In genomic region chr9:5518061-5518936, GRCh38 we compare ENCODE assay signal across 1 cellular context.
TF ChIP-seq lines count a peak whose summit lies in the region.

No MANE protein-coding gene starts in this region.

TF ChIP-seq in GM12878, 131 proteins besides CTCF, POLR2A, EP300 and RAD21 (continued from another document):
- TF ChIP-seq MXI1 (IDR thresholded peaks at IDR 0.05; ENCODE audit: low read depth, low read length) (no peak), JUNB (IDR thresholded peaks at IDR 0.05) (peak; percentile 67), ZNF622 (IDR thresholded peaks at IDR 0.05) (no peak), ATF2 (IDR thresholded peaks at IDR 0.05; ENCODE audit: low read length) (0 out of 2 replicates have a peak, but pooled peaks have one; percentile 56), SKIL (IDR thresholded peaks at IDR 0.05; ENCODE audit: low read depth, poor library complexity, severe bottlenecking) (peak; percentile 15), NKRF (conservative IDR thresholded peaks at IDR 0.05) (0 out of 2 replicates have a peak, but pooled peaks have one; percentile 33), ZBTB4 (CRISPR knock-in tag; IDR thresholded peaks at IDR 0.05) (no peak), EED (IDR thresholded peaks at IDR 0.05; ENCODE audit: low read depth) (peak; percentile 26; the same call in 1 of the 2 replicates), PRDM15 (CRISPR knock-in tag; IDR thresholded peaks at IDR 0.05) (no peak), BCL11A (IDR thresholded peaks at IDR 0.05; ENCODE audit: low read depth, low read length) (0 out of 2 replicates have a peak, but pooled peaks have one; percentile 9), NFIC (IDR thresholded peaks at IDR 0.05; ENCODE audit: low read depth, low read length) (no peak), ZNF274 (IDR thresholded peaks at IDR 0.05; ENCODE audit: insufficient read depth, insufficient read length) (no peak), BHLHE40 (IDR thresholded peaks at IDR 0.05; ENCODE audit: borderline replicate concordance in 1 of 2, low read depth in 2 of 2, low read length in 1 of 2) (no peak), ZBED1 (IDR thresholded peaks at IDR 0.05; ENCODE audit: borderline replicate concordance) (0 out of 2 replicates have a peak, but pooled peaks have one; percentile 27), STAT1 (conservative IDR thresholded peaks at IDR 0.05) (no peak), IKZF2 (IDR thresholded peaks at IDR 0.05) (peak; percentile 30 to 48; a peak in 3 of 4 replicates)
